ENCODE assay signal across 33 cellular contexts in genomic region chr6:11442495-11442894, GRCh38.
"Had no signal": no experiment of that assay in that cellular context is flagged by ENCODE, and none has a peak within 500 bp of the region (broad histone marks: within the 10 kb centered on the region; RNA-seq: fewer than 3 reads in every experiment).

No MANE protein-coding gene starts in this region.

- DNase-seq: activated CD4-positive, alpha-beta memory T cell treated with anti-CD3 and anti-CD28 coated beads, Interleukin-2, amount 10 ng/mL, durations not matched to agents 7 days and 5 days; activated CD4-positive, alpha-beta T cell treated with anti-CD3 and anti-CD28 coated beads for 1 hour; activated CD4-positive, alpha-beta T cell treated with anti-CD3 and anti-CD28 coated beads for 48 hours; activated CD4-positive, CD25-positive, alpha-beta regulatory T cell; activated CD8-positive, alpha-beta memory T cell treated with anti-CD3 and anti-CD28 coated beads for 24 hours; activated CD8-positive, alpha-beta memory T cell treated with anti-CD3 and anti-CD28 coated beads, Interleukin-2, amount 10 ng/mL, durations not matched to agents 7 days and 5 days; activated CD8-positive, alpha-beta memory T cell treated with anti-CD3 and anti-CD28 coated beads, Interleukin-2, amount 50 U/mL, for 48 hours; activated effector memory CD4-positive, alpha-beta T cell treated with Interleukin-2 at 50 U/mL for 16 hours; activated naive CD4-positive, alpha-beta T cell treated with anti-CD3 and anti-CD28 coated beads, Interleukin-2, amount 10 ng/mL, durations not matched to agents 7 days and 5 days; activated naive CD8-positive, alpha-beta T cell treated with anti-CD3 and anti-CD28 coated beads, Interleukin-2, amount 50 U/mL, for 24 hours; activated T-cell treated with anti-CD3 and anti-CD28 coated beads, Interleukin-2, amount 50 U/mL, for 48 hours; anterior cingulate cortex; central memory CD4-positive, alpha-beta T cell; Karpas-422; NCI-H1105; NCI-H1417 treated with DMSO at 0.1 percent for 48 hours; NCI-H187 treated with DMSO at 0.1 percent for 48 hours; NCI-H2081; NCI-H226; NCI-H446 treated with DMSO at 0.1 percent for 48 hours; NCI-H524 treated with DMSO at 0.1 percent for 48 hours; NK-92 treated with Interleukin-12 subunit alpha and Interleukin-12 subunit beta, amount 100 ng/mL, for 24 hours; PC-9; SW 1271; T-helper 1 cell; T-helper 2 cell; T-helper 9 cell had no signal

- H3K9me3 Mint-ChIP-seq: activated naive CD4-positive, alpha-beta T cell treated with anti-CD3 and anti-CD28 coated beads, Interleukin-2, amount 10 ng/mL, durations not matched to agents 7 days and 5 days had no signal

- H3K27ac Mint-ChIP-seq: activated CD4-positive, alpha-beta memory T cell treated with anti-CD3 and anti-CD28 coated beads, Interleukin-2, amount 10 ng/mL, durations not matched to agents 7 days and 5 days; activated CD8-positive, alpha-beta memory T cell treated with anti-CD3 and anti-CD28 coated beads, Interleukin-2, amount 10 ng/mL, durations not matched to agents 7 days and 5 days; activated naive CD4-positive, alpha-beta T cell treated with anti-CD3 and anti-CD28 coated beads, Interleukin-2, amount 10 ng/mL, durations not matched to agents 7 days and 5 days; activated naive CD8-positive, alpha-beta T cell; activated naive CD8-positive, alpha-beta T cell treated with anti-CD3 and anti-CD28 coated beads, Interleukin-2, amount 50 U/mL, for 24 hours; brain had no signal

- H3K4me3 Mint-ChIP-seq: activated CD4-positive, alpha-beta memory T cell treated with anti-CD3 and anti-CD28 coated beads, Interleukin-2, amount 10 ng/mL, durations not matched to agents 7 days and 5 days; activated CD8-positive, alpha-beta memory T cell treated with anti-CD3 and anti-CD28 coated beads, Interleukin-2, amount 10 ng/mL, durations not matched to agents 7 days and 5 days; activated naive CD4-positive, alpha-beta T cell treated with anti-CD3 and anti-CD28 coated beads, Interleukin-2, amount 10 ng/mL, durations not matched to agents 7 days and 5 days; activated naive CD8-positive, alpha-beta T cell; activated naive CD8-positive, alpha-beta T cell treated with anti-CD3 and anti-CD28 coated beads, Interleukin-2, amount 50 U/mL, for 24 hours; brain had no signal

- H3K4me1 Mint-ChIP-seq: brain had no signal

- ATAC-seq: activated CD8-positive, alpha-beta memory T cell treated with anti-CD3 and anti-CD28 coated beads, Interleukin-2, amount 10 ng/mL, durations not matched to agents 7 days and 5 days; activated naive CD8-positive, alpha-beta T cell treated with anti-CD3 and anti-CD28 coated beads, Interleukin-2, amount 50 U/mL, for 24 hours; Right ventricle myocardium inferior had no signal

- H3K36me3 Mint-ChIP-seq: activated naive CD4-positive, alpha-beta T cell treated with anti-CD3 and anti-CD28 coated beads, Interleukin-2, amount 10 ng/mL, durations not matched to agents 7 days and 5 days; activated naive CD8-positive, alpha-beta T cell; brain had no signal

- H3K4me3 ChIP-seq: PC-9 had no signal

- H3K27ac ChIP-seq: PC-9, RWPE1, VCaP had no signal

- H3K27me3 Mint-ChIP-seq: activated CD8-positive, alpha-beta memory T cell treated with anti-CD3 and anti-CD28 coated beads, Interleukin-2, amount 10 ng/mL, durations not matched to agents 7 days and 5 days; activated naive CD8-positive, alpha-beta T cell; activated naive CD8-positive, alpha-beta T cell treated with anti-CD3 and anti-CD28 coated beads, Interleukin-2, amount 50 U/mL, for 24 hours had no signal

- FAIRE-seq: RCC 7860 had no signal
